Comparison of ENCODE assay signal across 1 cellular context in the genomic region with DNA sequence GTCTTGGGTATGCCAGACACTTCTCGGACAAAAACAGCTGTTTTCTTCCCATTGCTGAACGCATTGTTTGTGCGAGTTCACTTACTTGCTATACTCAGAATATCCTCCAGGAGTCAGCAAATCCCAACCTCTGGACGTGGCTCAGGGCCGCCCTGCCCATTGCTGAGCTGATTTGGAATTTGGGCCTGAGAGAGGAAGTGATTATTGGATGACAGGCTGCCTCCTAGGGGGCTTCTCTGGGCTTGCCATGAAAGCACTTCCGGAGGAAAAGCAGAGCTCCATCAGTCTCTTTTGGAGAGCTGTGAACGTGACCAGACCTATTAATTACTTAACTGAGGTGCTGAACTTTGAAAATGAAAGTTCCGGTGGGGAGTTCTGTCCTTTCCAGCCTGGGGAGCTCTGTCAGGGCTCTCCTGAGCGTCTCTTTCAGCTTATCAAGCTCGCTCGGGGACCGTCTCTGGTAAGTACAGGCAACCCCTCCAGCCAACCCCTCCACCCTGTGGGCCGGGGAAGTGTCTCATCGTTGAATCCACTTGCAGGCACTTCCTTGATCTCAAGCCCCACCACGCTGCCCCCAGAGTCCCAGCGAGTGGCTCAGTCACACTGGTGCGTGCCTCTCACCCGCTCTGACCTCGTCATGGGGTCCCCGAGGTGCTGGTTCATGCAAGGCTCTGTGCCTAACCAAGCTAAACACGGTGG.
TF ChIP-seq lines count a peak whose summit lies in the region.

No MANE protein-coding gene starts in this region.

TF ChIP-seq in HEK293, 187 proteins besides CTCF, POLR2A, EP300 and RAD21 (continued from another document and continues in another):
- TF ChIP-seq, protein P1, sequence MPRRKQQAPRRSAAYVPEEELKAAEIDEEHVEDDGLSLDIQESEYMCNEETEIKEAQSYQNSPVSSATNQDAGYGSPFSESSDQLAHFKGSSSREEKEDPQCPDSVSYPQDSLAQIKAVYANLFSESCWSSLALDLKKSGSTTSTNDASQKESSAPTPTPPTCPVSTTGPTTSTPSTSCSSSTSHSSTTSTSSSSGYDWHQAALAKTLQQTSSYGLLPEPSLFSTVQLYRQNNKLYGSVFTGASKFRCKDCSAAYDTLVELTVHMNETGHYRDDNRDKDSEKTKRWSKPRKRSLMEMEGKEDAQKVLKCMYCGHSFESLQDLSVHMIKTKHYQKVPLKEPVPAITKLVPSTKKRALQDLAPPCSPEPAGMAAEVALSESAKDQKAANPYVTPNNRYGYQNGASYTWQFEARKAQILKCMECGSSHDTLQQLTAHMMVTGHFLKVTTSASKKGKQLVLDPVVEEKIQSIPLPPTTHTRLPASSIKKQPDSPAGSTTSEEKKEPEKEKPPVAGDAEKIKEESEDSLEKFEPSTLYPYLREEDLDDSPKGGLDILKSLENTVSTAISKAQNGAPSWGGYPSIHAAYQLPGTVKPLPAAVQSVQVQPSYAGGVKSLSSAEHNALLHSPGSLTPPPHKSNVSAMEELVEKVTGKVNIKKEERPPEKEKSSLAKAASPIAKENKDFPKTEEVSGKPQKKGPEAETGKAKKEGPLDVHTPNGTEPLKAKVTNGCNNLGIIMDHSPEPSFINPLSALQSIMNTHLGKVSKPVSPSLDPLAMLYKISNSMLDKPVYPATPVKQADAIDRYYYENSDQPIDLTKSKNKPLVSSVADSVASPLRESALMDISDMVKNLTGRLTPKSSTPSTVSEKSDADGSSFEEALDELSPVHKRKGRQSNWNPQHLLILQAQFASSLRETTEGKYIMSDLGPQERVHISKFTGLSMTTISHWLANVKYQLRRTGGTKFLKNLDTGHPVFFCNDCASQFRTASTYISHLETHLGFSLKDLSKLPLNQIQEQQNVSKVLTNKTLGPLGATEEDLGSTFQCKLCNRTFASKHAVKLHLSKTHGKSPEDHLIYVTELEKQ (tag by site-specific recombination; IDR thresholded peaks at IDR 0.05; ENCODE audit: borderline replicate concordance) = no peak
- TF ChIP-seq ZNF391 (tag by site-specific recombination; IDR thresholded peaks at IDR 0.05; ENCODE audit: borderline replicate concordance, low read depth) (no peak), ZNF335 (tag by site-specific recombination; conservative IDR thresholded peaks at IDR 0.05) (no peak; the same call in 1 of the 2 replicates), ZNF629 (tag by site-specific recombination; IDR thresholded peaks at IDR 0.05) (no peak), ZNF677 (tag by site-specific recombination; IDR thresholded peaks at IDR 0.05) (no peak), ZNF366 (tag by site-specific recombination; conservative IDR thresholded peaks at IDR 0.05) (no peak), ZNF394 (tag by site-specific recombination; IDR thresholded peaks at IDR 0.05; ENCODE audit: borderline replicate concordance) (peak; percentile 39; the same call in 1 of the 2 replicates), ZSCAN23 (tag by site-specific recombination; IDR thresholded peaks at IDR 0.05) (no peak), ZNF37A (tag by site-specific recombination; IDR thresholded peaks at IDR 0.05) (no peak), ZNF530 (tag by site-specific recombination; IDR thresholded peaks at IDR 0.05; ENCODE audit: low read depth) (no peak), ZNF121 (tag by site-specific recombination; IDR thresholded peaks at IDR 0.05) (no peak), ZNF664 (tag by site-specific recombination; IDR thresholded peaks at IDR 0.05) (no peak), ZNF23 (tag by site-specific recombination; IDR thresholded peaks at IDR 0.05; ENCODE audit: borderline replicate concordance) (no peak), ZNF76 (tag by site-specific recombination; IDR thresholded peaks at IDR 0.05; ENCODE audit: borderline replicate concordance, low read depth) (no peak), TCF7L2 (IDR thresholded peaks at IDR 0.05; ENCODE audit: borderline replicate concordance, low read depth, low read length) (no peak), SP2 (tag by site-specific recombination; IDR thresholded peaks at IDR 0.05) (0 out of 2 replicates have a peak, but pooled peaks have one; percentile 18), ZBTB48 (tag by site-specific recombination; IDR thresholded peaks at IDR 0.05) (0 out of 2 replicates have a peak, but pooled peaks have one; percentile 28), SP7 (tag by site-specific recombination; IDR thresholded peaks at IDR 0.05) (peak; percentile 43)
- TF ChIP-seq, protein P2, sequence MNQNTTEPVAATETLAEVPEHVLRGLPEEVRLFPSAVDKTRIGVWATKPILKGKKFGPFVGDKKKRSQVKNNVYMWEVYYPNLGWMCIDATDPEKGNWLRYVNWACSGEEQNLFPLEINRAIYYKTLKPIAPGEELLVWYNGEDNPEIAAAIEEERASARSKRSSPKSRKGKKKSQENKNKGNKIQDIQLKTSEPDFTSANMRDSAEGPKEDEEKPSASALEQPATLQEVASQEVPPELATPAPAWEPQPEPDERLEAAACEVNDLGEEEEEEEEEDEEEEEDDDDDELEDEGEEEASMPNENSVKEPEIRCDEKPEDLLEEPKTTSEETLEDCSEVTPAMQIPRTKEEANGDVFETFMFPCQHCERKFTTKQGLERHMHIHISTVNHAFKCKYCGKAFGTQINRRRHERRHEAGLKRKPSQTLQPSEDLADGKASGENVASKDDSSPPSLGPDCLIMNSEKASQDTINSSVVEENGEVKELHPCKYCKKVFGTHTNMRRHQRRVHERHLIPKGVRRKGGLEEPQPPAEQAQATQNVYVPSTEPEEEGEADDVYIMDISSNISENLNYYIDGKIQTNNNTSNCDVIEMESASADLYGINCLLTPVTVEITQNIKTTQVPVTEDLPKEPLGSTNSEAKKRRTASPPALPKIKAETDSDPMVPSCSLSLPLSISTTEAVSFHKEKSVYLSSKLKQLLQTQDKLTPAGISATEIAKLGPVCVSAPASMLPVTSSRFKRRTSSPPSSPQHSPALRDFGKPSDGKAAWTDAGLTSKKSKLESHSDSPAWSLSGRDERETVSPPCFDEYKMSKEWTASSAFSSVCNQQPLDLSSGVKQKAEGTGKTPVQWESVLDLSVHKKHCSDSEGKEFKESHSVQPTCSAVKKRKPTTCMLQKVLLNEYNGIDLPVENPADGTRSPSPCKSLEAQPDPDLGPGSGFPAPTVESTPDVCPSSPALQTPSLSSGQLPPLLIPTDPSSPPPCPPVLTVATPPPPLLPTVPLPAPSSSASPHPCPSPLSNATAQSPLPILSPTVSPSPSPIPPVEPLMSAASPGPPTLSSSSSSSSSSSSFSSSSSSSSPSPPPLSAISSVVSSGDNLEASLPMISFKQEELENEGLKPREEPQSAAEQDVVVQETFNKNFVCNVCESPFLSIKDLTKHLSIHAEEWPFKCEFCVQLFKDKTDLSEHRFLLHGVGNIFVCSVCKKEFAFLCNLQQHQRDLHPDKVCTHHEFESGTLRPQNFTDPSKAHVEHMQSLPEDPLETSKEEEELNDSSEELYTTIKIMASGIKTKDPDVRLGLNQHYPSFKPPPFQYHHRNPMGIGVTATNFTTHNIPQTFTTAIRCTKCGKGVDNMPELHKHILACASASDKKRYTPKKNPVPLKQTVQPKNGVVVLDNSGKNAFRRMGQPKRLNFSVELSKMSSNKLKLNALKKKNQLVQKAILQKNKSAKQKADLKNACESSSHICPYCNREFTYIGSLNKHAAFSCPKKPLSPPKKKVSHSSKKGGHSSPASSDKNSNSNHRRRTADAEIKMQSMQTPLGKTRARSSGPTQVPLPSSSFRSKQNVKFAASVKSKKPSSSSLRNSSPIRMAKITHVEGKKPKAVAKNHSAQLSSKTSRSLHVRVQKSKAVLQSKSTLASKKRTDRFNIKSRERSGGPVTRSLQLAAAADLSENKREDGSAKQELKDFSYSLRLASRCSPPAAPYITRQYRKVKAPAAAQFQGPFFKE (tag by site-specific recombination; IDR thresholded peaks at IDR 0.05; ENCODE audit: borderline replicate concordance) = no peak
- TF ChIP-seq, protein P3, sequence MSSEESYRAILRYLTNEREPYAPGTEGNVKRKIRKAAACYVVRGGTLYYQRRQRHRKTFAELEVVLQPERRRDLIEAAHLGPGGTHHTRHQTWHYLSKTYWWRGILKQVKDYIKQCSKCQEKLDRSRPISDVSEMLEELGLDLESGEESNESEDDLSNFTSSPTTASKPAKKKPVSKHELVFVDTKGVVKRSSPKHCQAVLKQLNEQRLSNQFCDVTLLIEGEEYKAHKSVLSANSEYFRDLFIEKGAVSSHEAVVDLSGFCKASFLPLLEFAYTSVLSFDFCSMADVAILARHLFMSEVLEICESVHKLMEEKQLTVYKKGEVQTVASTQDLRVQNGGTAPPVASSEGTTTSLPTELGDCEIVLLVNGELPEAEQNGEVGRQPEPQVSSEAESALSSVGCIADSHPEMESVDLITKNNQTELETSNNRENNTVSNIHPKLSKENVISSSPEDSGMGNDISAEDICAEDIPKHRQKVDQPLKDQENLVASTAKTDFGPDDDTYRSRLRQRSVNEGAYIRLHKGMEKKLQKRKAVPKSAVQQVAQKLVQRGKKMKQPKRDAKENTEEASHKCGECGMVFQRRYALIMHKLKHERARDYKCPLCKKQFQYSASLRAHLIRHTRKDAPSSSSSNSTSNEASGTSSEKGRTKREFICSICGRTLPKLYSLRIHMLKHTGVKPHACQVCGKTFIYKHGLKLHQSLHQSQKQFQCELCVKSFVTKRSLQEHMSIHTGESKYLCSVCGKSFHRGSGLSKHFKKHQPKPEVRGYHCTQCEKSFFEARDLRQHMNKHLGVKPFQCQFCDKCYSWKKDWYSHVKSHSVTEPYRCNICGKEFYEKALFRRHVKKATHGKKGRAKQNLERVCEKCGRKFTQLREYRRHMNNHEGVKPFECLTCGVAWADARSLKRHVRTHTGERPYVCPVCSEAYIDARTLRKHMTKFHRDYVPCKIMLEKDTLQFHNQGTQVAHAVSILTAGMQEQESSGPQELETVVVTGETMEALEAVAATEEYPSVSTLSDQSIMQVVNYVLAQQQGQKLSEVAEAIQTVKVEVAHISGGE (tag by site-specific recombination; conservative IDR thresholded peaks at IDR 0.05; ENCODE audit: low read depth) = no peak
- TF ChIP-seq, protein P4, sequence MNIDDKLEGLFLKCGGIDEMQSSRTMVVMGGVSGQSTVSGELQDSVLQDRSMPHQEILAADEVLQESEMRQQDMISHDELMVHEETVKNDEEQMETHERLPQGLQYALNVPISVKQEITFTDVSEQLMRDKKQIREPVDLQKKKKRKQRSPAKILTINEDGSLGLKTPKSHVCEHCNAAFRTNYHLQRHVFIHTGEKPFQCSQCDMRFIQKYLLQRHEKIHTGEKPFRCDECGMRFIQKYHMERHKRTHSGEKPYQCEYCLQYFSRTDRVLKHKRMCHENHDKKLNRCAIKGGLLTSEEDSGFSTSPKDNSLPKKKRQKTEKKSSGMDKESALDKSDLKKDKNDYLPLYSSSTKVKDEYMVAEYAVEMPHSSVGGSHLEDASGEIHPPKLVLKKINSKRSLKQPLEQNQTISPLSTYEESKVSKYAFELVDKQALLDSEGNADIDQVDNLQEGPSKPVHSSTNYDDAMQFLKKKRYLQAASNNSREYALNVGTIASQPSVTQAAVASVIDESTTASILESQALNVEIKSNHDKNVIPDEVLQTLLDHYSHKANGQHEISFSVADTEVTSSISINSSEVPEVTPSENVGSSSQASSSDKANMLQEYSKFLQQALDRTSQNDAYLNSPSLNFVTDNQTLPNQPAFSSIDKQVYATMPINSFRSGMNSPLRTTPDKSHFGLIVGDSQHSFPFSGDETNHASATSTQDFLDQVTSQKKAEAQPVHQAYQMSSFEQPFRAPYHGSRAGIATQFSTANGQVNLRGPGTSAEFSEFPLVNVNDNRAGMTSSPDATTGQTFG (tag by site-specific recombination; IDR thresholded peaks at IDR 0.05; ENCODE audit: borderline replicate concordance) = no peak
- TF ChIP-seq, protein P5, sequence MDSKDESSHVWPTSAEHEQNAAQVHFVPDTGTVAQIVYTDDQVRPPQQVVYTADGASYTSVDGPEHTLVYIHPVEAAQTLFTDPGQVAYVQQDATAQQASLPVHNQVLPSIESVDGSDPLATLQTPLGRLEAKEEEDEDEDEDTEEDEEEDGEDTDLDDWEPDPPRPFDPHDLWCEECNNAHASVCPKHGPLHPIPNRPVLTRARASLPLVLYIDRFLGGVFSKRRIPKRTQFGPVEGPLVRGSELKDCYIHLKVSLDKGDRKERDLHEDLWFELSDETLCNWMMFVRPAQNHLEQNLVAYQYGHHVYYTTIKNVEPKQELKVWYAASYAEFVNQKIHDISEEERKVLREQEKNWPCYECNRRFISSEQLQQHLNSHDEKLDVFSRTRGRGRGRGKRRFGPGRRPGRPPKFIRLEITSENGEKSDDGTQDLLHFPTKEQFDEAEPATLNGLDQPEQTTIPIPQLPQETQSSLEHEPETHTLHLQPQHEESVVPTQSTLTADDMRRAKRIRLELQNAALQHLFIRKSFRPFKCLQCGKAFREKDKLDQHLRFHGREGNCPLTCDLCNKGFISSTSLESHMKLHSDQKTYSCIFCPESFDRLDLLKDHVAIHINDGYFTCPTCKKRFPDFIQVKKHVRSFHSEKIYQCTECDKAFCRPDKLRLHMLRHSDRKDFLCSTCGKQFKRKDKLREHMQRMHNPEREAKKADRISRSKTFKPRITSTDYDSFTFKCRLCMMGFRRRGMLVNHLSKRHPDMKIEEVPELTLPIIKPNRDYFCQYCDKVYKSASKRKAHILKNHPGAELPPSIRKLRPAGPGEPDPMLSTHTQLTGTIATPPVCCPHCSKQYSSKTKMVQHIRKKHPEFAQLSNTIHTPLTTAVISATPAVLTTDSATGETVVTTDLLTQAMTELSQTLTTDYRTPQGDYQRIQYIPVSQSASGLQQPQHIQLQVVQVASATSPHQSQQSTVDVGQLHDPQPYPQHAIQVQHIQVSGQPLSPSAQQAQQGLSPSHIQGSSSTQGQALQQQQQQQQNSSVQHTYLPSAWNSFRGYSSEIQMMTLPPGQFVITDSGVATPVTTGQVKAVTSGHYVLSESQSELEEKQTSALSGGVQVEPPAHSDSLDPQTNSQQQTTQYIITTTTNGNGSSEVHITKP (tag by site-specific recombination; IDR thresholded peaks at IDR 0.05) = no peak
